In genomic region chr10:70493660-70494234, GRCh38 we compare ENCODE assay signal across 9 cellular contexts. TPM values are rescaled to one million over a fixed set of nuclear protein-coding genes. Genes with fewer than 3 reads are reported as not detected.
DNase-seq lines count a peak whose midpoint lies in the region; ATAC-seq, FAIRE-seq and TF ChIP-seq lines count a peak whose summit lies in the region.
"Had no signal": no experiment of that assay in that cellular context is flagged by ENCODE, and none has a peak within 500 bp of the region (broad histone marks: within the 10 kb centered on the region; RNA-seq: fewer than 3 reads in every experiment).

No MANE protein-coding gene starts in this region.

- H3K4me2 ChIP-seq in OCI-LY3 (ENCODE audit: low read length), result peak overlapping the region; percentile 99
- H3K4me2 ChIP-seq in mesendoderm (ENCODE audit: low read length), result no peak overlapping the region

- no peak overlapping the region for H2BK120ac ChIP-seq in mesendoderm (ENCODE audit: low read depth, low read length)

- H3K56ac ChIP-seq in mesendoderm (ENCODE audit: low read length), result peak overlapping the region; percentile 78

- H3K9ac ChIP-seq in OCI-LY3 (ENCODE audit: low read length) (peak overlapping the region; percentile 80), mesendoderm (ENCODE audit: low read length) (peak overlapping the region; percentile 12)

- ATAC-seq in HG02938 (IDR thresholded peaks at IDR 0.05; ENCODE audit: unreplicated experiment), result peak; percentile 77

- H3K9me3 ChIP-seq in OCI-LY3 (ENCODE audit: insufficient read depth, low read length), result peaks cover 4% of the 10 kb centered on the region; the same call in 1 of the 2 replicates

- WGBS in mesendoderm (ENCODE audit: extremely low coverage, insufficient coverage, low lambda C conversion rate), result no CpG with 5 or more reads among the region's 9 CpGs

- H2AK5ac ChIP-seq in mesendoderm (ENCODE audit: low read length), result peak overlapping the region; percentile 72

- H4K5ac ChIP-seq in mesendoderm (ENCODE audit: low read length), result peak overlapping the region; percentile 78

- H3K23ac ChIP-seq in mesendoderm (ENCODE audit: low read length), result no peak overlapping the region

- peak; percentile 99 for FAIRE-seq in GM19239 (lab: Jason Lieb, UNC)

- no peak overlapping the region for H2BK15ac ChIP-seq in mesendoderm (replicated peaks; ENCODE audit: low read depth)

- TF ChIP-seq CTCF in OCI-LY3 (IDR thresholded peaks at IDR 0.05; ENCODE audit: low read depth, low read length), result no peak

- H4K8ac ChIP-seq in mesendoderm (ENCODE audit: low read depth, low read length), result no peak overlapping the region

- H4K20me1 ChIP-seq in OCI-LY3 (ENCODE audit: insufficient read depth, low read length), result no peaks in the 10 kb centered on the region

- H3K4me1 ChIP-seq in OCI-LY3 (ENCODE audit: low read length) (peaks cover 75% of the 10 kb centered on the region), mesendoderm (ENCODE audit: control insufficient read depth, low read depth, low read length) (peaks cover 19% of the 10 kb centered on the region)

- H3K18ac ChIP-seq in mesendoderm (ENCODE audit: low read length), result peak overlapping the region; percentile 8

- H3K27ac ChIP-seq in OCI-LY3 (ENCODE audit: low read length) (peak overlapping the region; percentile 99), mesendoderm (ENCODE audit: low read depth, low read length) (no peak overlapping the region)

- H3K4me3 ChIP-seq in OCI-LY3 (ENCODE audit: low read length), result peak overlapping the region; percentile 74
- no peak overlapping the region for H3K4me3 ChIP-seq in mesendoderm (ENCODE audit: low read length)

- peaks cover 26% of the 10 kb centered on the region for H3K79me1 ChIP-seq in mesendoderm (ENCODE audit: low read length)

- no peak overlapping the region for H2AFZ ChIP-seq in OCI-LY3 (ENCODE audit: low read depth, low read length)

- H3K27me3 ChIP-seq in OCI-LY3 (ENCODE audit: low read depth, low read length) (no peaks in the 10 kb centered on the region), mesendoderm (ENCODE audit: insufficient read depth, low read length, poor library complexity) (no peaks in the 10 kb centered on the region)

- H3K79me2 ChIP-seq in OCI-LY3 (ENCODE audit: low read length) (peaks cover 54% of the 10 kb centered on the region), mesendoderm (ENCODE audit: control insufficient read depth, insufficient read depth, low read length) (peaks cover 18% of the 10 kb centered on the region)

- H3K36me3 ChIP-seq in OCI-LY3 (replicated peaks; ENCODE audit: low read depth, low read length) (no peaks in the 10 kb centered on the region), mesendoderm (ENCODE audit: control insufficient read depth, insufficient read depth, low read length) (no peaks in the 10 kb centered on the region)

- DNase-seq in GM19239 (ENCODE audit: insufficient read length, low spot score), result peak; percentile 82
- peak; percentile 96 for DNase-seq in mesendoderm
- DNase-seq in OCI-M1 (lab: John Stamatoyannopoulos, UW), result no peak
- no peak for DNase-seq in HUDEP-2 (lab: John Stamatoyannopoulos, UW; ENCODE audit: unreplicated experiment in 76 of 76)
- DNase-seq in HT-29 (ENCODE audit: low spot score), result no peak

- peak overlapping the region; percentile 28 for H2BK5ac ChIP-seq in mesendoderm (ENCODE audit: low read length)

- H3K4ac ChIP-seq in mesendoderm (ENCODE audit: low read depth, low read length), result no peak overlapping the region

RNA-seq across cellular contexts. Expression of gene PALD1, which starts 15.2 kb away (rescaled TPM):
- polyA plus RNA-seq in mesendoderm (2013, experiment 1 of 2), result 14.2 TPM
- 14.9 TPM for polyA plus RNA-seq in mesendoderm (2013, experiment 2 of 2)
- 23.9 and 25.5 TPM in 2 replicates for total RNA-seq in HT-29 (2014; rRNA removed; shearing (Covaris generic))

RNA-seq across cellular contexts. Expression of gene NODAL, which starts 52.3 kb away (rescaled TPM):
- polyA plus RNA-seq in mesendoderm (2013, experiment 1 of 2), result 318 TPM
- polyA plus RNA-seq in mesendoderm (2013, experiment 2 of 2), result 312 TPM
- not detected in 2 replicates for total RNA-seq in HT-29 (2014; rRNA removed; shearing (Covaris generic))
- total RNA-seq: fibroblast of lung, SK-MEL-5 had no signal
- polyA plus RNA-seq: fibroblast of lung had no signal

Comparison
In these comparisons a context has a peak if more than half of its experiments do, and no peak if none do; other contexts are left out.
1. DNase-seq: peak in GM19239 (single experiment) and mesendoderm (single experiment); none in OCI-M1 (single experiment), HUDEP-2 (0 of 76) and HT-29 (single experiment).